Comparison of ENCODE assay signal across 14 cellular contexts in the genomic region with DNA sequence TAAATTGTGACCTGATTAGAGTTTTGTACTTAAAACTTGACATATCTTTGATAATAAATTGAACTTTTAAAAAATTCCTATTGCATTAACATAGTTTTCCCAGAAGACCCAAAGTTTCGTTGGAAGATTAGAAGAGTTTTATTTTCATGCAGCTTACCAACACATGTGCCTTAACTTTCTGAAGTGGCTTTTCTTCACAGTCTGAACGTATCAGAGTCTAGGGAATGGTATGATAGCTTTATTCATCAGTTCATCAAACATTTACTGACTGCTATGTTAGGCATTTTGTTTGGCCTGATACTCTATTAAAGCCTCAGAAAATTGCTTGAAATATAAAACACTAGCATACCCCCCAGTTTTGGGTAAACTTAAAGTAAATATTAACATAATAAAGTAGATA.
"Had no signal": no experiment of that assay in that cellular context is flagged by ENCODE, and none has a peak within 500 bp of the region (broad histone marks: within the 10 kb centered on the region; RNA-seq: fewer than 3 reads in every experiment).

No MANE protein-coding gene starts in this region.

- H3K4me3 ChIP-seq: breast epithelium, lower lobe of right lung, testis had no signal

- H3K9me3 Mint-ChIP-seq: activated CD4-positive, alpha-beta T cell treated with anti-CD3 and anti-CD28 coated beads, Interleukin-2, amount 10 ng/mL, durations not matched to agents 7 days and 5 days; activated naive CD8-positive, alpha-beta T cell treated with anti-CD3 and anti-CD28 coated beads, Interleukin-2, amount 10 ng/mL, durations not matched to agents 7 days and 5 days; activated T-cell treated with anti-CD3 and anti-CD28 coated beads, Interleukin-2, amount 50 U/mL, for 72 hours; stimulated activated naive CD8-positive, alpha-beta T cell treated with anti-CD3 and anti-CD28 coated beads, Interleukin-15, amount 100 ng/mL, for 72 hours; T-helper 2 cell treated with Interferon-gamma antibody and Interleukin-4, amounts not matched to agents 5 μg/mL and 100 μg/mL, for 36 hours had no signal

- H3K36me3 ChIP-seq: breast epithelium had no signal

- ATAC-seq: activated T-cell treated with anti-CD3 and anti-CD28 coated beads, Interleukin-2, amount 50 U/mL, for 72 hours; lower lobe of right lung; stimulated activated naive CD8-positive, alpha-beta T cell treated with anti-CD3 and anti-CD28 coated beads, Interleukin-15, amount 100 ng/mL, for 72 hours had no signal

- H3K27ac Mint-ChIP-seq: activated CD4-positive, alpha-beta T cell treated with anti-CD3 and anti-CD28 coated beads, Interleukin-2, amount 10 ng/mL, durations not matched to agents 7 days and 5 days; activated naive CD8-positive, alpha-beta T cell treated with anti-CD3 and anti-CD28 coated beads, Interleukin-2, amount 10 ng/mL, durations not matched to agents 7 days and 5 days; activated T-cell treated with anti-CD3 and anti-CD28 coated beads, Interleukin-2, amount 50 U/mL, for 72 hours; stimulated activated naive CD8-positive, alpha-beta T cell treated with anti-CD3 and anti-CD28 coated beads, Interleukin-15, amount 100 ng/mL, for 72 hours; T-helper 2 cell treated with Interferon-gamma antibody and Interleukin-4, amounts not matched to agents 5 μg/mL and 100 μg/mL, for 36 hours had no signal

- H3K27me3 ChIP-seq: breast epithelium, testis had no signal

- H3K27ac ChIP-seq: breast epithelium, lower lobe of right lung, testis had no signal

- DNase-seq: activated CD4-positive, alpha-beta T cell treated with anti-CD3 and anti-CD28 coated beads, Interleukin-2, amount 10 ng/mL, durations not matched to agents 7 days and 5 days; activated CD4-positive, CD25-positive, alpha-beta regulatory T cell; activated CD8-positive, alpha-beta memory T cell treated with anti-CD3 and anti-CD28 coated beads, Interleukin-2, amount 50 U/mL, for 48 hours; activated naive CD8-positive, alpha-beta T cell treated with anti-CD3 and anti-CD28 coated beads, Interleukin-2, amount 10 ng/mL, durations not matched to agents 7 days and 5 days; activated T-cell treated with anti-CD3 and anti-CD28 coated beads, Interleukin-2, amount 50 U/mL, for 72 hours; anterior cingulate cortex; dermis blood vessel endothelial cell; lower lobe of right lung; midbrain; stimulated activated CD4-positive, alpha-beta T cell treated with anti-CD3 and anti-CD28 coated beads, Interleukin-1b, Interleukin-23, amount 100 ng/mL, for 48 hours; stimulated activated naive CD8-positive, alpha-beta T cell treated with anti-CD3 and anti-CD28 coated beads, Interleukin-15, amount 100 ng/mL, for 72 hours; testis had no signal

- H3K4me1 ChIP-seq: breast epithelium had no signal

- H3K27me3 Mint-ChIP-seq: activated CD4-positive, alpha-beta T cell treated with anti-CD3 and anti-CD28 coated beads, Interleukin-2, amount 10 ng/mL, durations not matched to agents 7 days and 5 days; activated naive CD8-positive, alpha-beta T cell treated with anti-CD3 and anti-CD28 coated beads, Interleukin-2, amount 10 ng/mL, durations not matched to agents 7 days and 5 days; stimulated activated naive CD8-positive, alpha-beta T cell treated with anti-CD3 and anti-CD28 coated beads, Interleukin-15, amount 100 ng/mL, for 72 hours had no signal

- H3K4me3 Mint-ChIP-seq: activated CD4-positive, alpha-beta T cell treated with anti-CD3 and anti-CD28 coated beads, Interleukin-2, amount 10 ng/mL, durations not matched to agents 7 days and 5 days; activated naive CD8-positive, alpha-beta T cell treated with anti-CD3 and anti-CD28 coated beads, Interleukin-2, amount 10 ng/mL, durations not matched to agents 7 days and 5 days; activated T-cell treated with anti-CD3 and anti-CD28 coated beads, Interleukin-2, amount 50 U/mL, for 72 hours; stimulated activated naive CD8-positive, alpha-beta T cell treated with anti-CD3 and anti-CD28 coated beads, Interleukin-15, amount 100 ng/mL, for 72 hours; T-helper 2 cell treated with Interferon-gamma antibody and Interleukin-4, amounts not matched to agents 5 μg/mL and 100 μg/mL, for 36 hours had no signal

- H3K4me1 Mint-ChIP-seq: activated CD4-positive, alpha-beta T cell treated with anti-CD3 and anti-CD28 coated beads, Interleukin-2, amount 10 ng/mL, durations not matched to agents 7 days and 5 days had no signal

- H3K9me3 ChIP-seq: breast epithelium, lower lobe of right lung, testis had no signal
